8 cellular contexts compared by ENCODE assay signal in the genomic region with DNA sequence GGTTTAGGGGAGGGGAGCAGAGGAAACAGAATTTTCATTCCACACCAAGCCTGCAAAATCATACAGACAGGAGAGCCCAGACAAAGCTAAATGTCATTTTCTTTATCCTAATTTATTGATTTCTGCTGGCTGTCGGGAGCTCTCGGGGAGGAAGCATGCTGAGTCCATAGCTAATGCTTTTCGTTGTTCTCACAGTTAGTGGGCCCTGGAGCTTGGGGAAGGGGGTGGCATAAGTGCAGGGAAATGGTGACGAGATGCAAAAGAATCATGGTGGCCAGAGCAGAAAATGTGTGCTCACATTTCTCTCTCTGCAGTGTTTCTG.
DNase-seq lines count a peak whose midpoint lies in the region; FAIRE-seq and TF ChIP-seq lines count a peak whose summit lies in the region.

No MANE protein-coding gene starts in this region.

- H3K14ac ChIP-seq in H1 (ENCODE audit: insufficient read length), result no peak overlapping the region

- no peak overlapping the region for H3K9ac ChIP-seq in H1 (replicated peaks in 1 of 4; ENCODE audit: extremely low read depth in 1 of 4, low read depth in 3 of 4, low read length in 3 of 4)

- H3K23ac ChIP-seq in H1 (ENCODE audit: insufficient read length), result no peak overlapping the region

- H3K36me3 ChIP-seq in H1 (ENCODE audit: control insufficient read depth in 2 of 4, insufficient read depth in 4 of 4, low read length in 3 of 4) (no peaks in the 10 kb centered on the region), prostate gland (no peaks in the 10 kb centered on the region)

- H4K91ac ChIP-seq in H1 (replicated peaks; ENCODE audit: insufficient read length, low read length), result no peak overlapping the region

- FAIRE-seq in H1 (lab: Jason Lieb, UNC), result no peak

- peak overlapping the region; percentile 40; the same call in 1 of the 2 replicates for H2BK5ac ChIP-seq in H1 (ENCODE audit: low read depth, low read length)

- TF ChIP-seq RAD21 in H1 (IDR thresholded peaks at IDR 0.05 in 1 of 2, conservative IDR thresholded peaks at IDR 0.05 in 1 of 2; ENCODE audit: low read depth in 2 of 2, low read length in 2 of 2), result no peak

- H3K9me3 ChIP-seq in H1 (ENCODE audit: insufficient read depth in 2 of 2, low read depth in 1 of 2, low read length in 1 of 2), result no peaks in the 10 kb centered on the region
- no peaks in the 10 kb centered on the region for H3K9me3 ChIP-seq in prostate gland

- TF ChIP-seq CTCF in H1 (IDR thresholded peaks at IDR 0.05; ENCODE audit: control extremely low read depth in 1 of 3, insufficient read depth in 1 of 3, low read depth in 1 of 3, low read length in 3 of 3) (no peak), prostate gland (IDR thresholded peaks at IDR 0.05) (no peak), glutamatergic neuron (IDR thresholded peaks at IDR 0.05; ENCODE audit: partially characterized antibody, unreplicated experiment) (no peak)

- no peak overlapping the region for H2AFZ ChIP-seq in H1 (ENCODE audit: low read length)

- TF ChIP-seq EP300 in H1 (IDR thresholded peaks at IDR 0.05; ENCODE audit: borderline replicate concordance in 1 of 2, low read depth in 2 of 2, low read length in 2 of 2), result no peak

- H3K4me1 ChIP-seq in H1 (replicated peaks in 1 of 4; ENCODE audit: control insufficient read depth in 3 of 4, insufficient read depth in 4 of 4, low read length in 3 of 4) (peaks cover 0 to 12% (median 1%) of the 10 kb centered on the region in 4 experiments; a peak in 4 of 7 replicates), prostate gland (replicated peaks) (peaks cover 3% of the 10 kb centered on the region)

- no peak overlapping the region for H3K4ac ChIP-seq in H1 (replicated peaks; ENCODE audit: insufficient read length, low read depth, low read length)

- H3K23me2 ChIP-seq in H1 (ENCODE audit: low read depth, low read length), result no peaks in the 10 kb centered on the region

- H2BK120ac ChIP-seq in H1 (replicated peaks; ENCODE audit: low read depth, low read length), result no peak overlapping the region

- H3K79me2 ChIP-seq in H1 (ENCODE audit: control insufficient read depth in 1 of 2, insufficient read depth in 2 of 2, low read length in 2 of 2), result no peaks in the 10 kb centered on the region

- no peak overlapping the region for H4K5ac ChIP-seq in H1 (ENCODE audit: insufficient read length, low read depth, low read length)

- no peak overlapping the region for H4K8ac ChIP-seq in H1 (ENCODE audit: extremely low read depth, insufficient read depth, low read length)

- no peak overlapping the region for H2AK5ac ChIP-seq in H1 (ENCODE audit: low read depth, low read length)

- H3K9me3 Mint-ChIP-seq in glutamatergic neuron (ENCODE audit: unreplicated experiment), result peaks cover 1% of the 10 kb centered on the region

- in situ Hi-C loops in ACHN (cut with HindIII; ENCODE audit: low pct_ligation_motif_present, low pct_unique_long_range_greater_than_20kb, low sequenced_read_pairs), result no loop called here

- DNase-seq in NCI-H345 treated with DMSO at 0.1 percent for 48 hours (lab: John Stamatoyannopoulos, UW; ENCODE audit: unreplicated experiment), result peak; percentile 81
- no peak for DNase-seq in H1 (ENCODE audit: low read depth in 1 of 2, low spot score in 2 of 2)
- no peak for DNase-seq in prostate gland (ENCODE audit: low spot score)
- DNase-seq in ACHN, result no peak
- DNase-seq in glutamatergic neuron, result no peak
- no peak for DNase-seq in islet precursor cell
- no peak for DNase-seq in T1000 (lab: John Stamatoyannopoulos, UW)

- peak overlapping the region in 1 of 2 experiments; percentile 46; a peak in 2 of 4 replicates for H3K4me2 ChIP-seq in H1 (ENCODE audit: insufficient read depth in 1 of 2, low read depth in 2 of 2, low read length in 2 of 2)

- no peaks in the 10 kb centered on the region for H3K36me3 Mint-ChIP-seq in glutamatergic neuron (ENCODE audit: unreplicated experiment)

- H2BK20ac ChIP-seq in H1 (ENCODE audit: low read length), result 0 out of 2 replicates have a peak overlapping the region, but pooled peaks have one; percentile 7

- POLR2A ChIA-PET in H1 (lab: Charles Lee; ENCODE audit: partially characterized antibody), result interaction anchor here (0.7 to 1.5 kb wide), 3 partner anchors 35 to 203 kb away, joined by 3 read pairs; no protein-coding TSS in a partner anchor

- H3K79me1 ChIP-seq in H1 (ENCODE audit: low read depth, low read length), result no peaks in the 10 kb centered on the region

- H4K20me1 ChIP-seq in H1 (replicated peaks in 1 of 2; ENCODE audit: control insufficient read depth in 1 of 2, insufficient read depth in 2 of 2, low read length in 2 of 2), result no peaks in the 10 kb centered on the region

- H3K4me1 Mint-ChIP-seq in glutamatergic neuron (ENCODE audit: low read depth, unreplicated experiment), result peaks cover 24% of the 10 kb centered on the region

- 42% methylated on average over 4 of the region's 4 CpGs; no CpG with 5 or more reads in 1 of the 2 experiments for WGBS in H1 (ENCODE audit: extremely low coverage in 1 of 2, insufficient coverage in 1 of 2, insufficient read length in 1 of 2, insufficient replicate concordance in 2 of 2, low coverage in 1 of 2, low lambda C conversion rate in 2 of 2, missing lambda C conversion rate in 1 of 2), 2 experiments
- WGBS in prostate gland, result 36% methylated on average over 4 of the region's 4 CpGs

- 0 out of 2 replicates have a peak overlapping the region, but pooled peaks have one; percentile 65 for H2BK15ac ChIP-seq in H1 (ENCODE audit: low read length)

- H3K27me3 ChIP-seq in H1 (replicated peaks in 1 of 4; ENCODE audit: control insufficient read depth in 3 of 4, extremely low read depth in 1 of 4, insufficient read depth in 3 of 4, low read length in 3 of 4) (peaks cover 0 to 4% (median 2%) of the 10 kb centered on the region in 4 experiments; a peak in 3 of 7 replicates), prostate gland (replicated peaks; ENCODE audit: insufficient read depth) (no peaks in the 10 kb centered on the region)

- TF ChIP-seq POLR2A in H1 (IDR thresholded peaks at IDR 0.05; ENCODE audit: control extremely low read depth in 1 of 2, low read depth in 2 of 2, low read length in 2 of 2) (no peak), prostate gland (IDR thresholded peaks at IDR 0.05) (no peak)

- H3K27ac Mint-ChIP-seq in glutamatergic neuron (ENCODE audit: unreplicated experiment), result no peak overlapping the region

- H2BK12ac ChIP-seq in H1 (ENCODE audit: low read depth, low read length), result no peak overlapping the region

- H3K4me3 Mint-ChIP-seq in glutamatergic neuron (ENCODE audit: unreplicated experiment), result no peak overlapping the region

- H3K18ac ChIP-seq in H1 (ENCODE audit: extremely low read depth, low read length), result peak overlapping the region; percentile 32

- CTCF ChIA-PET in H1 (lab: Charles Lee; ENCODE audit: partially characterized antibody), result interaction anchor here (0.7 to 1.3 kb wide), 5 partner anchors 13 to 179 kb away, joined by 3 to 6 read pairs (median 4); no protein-coding TSS in a partner anchor

- no peak overlapping the region for H3K56ac ChIP-seq in H1 (replicated peaks; ENCODE audit: insufficient read length, low read depth, low read length)

- peak overlapping the region; percentile 44; the same call in 1 of the 2 replicates for H3K4me3 ChIP-seq in GM08714 (ENCODE audit: low read length)
- H3K4me3 ChIP-seq in H1 (ENCODE audit: extremely low read depth in 1 of 4, insufficient read depth in 2 of 4, low read depth in 3 of 4, low read length in 4 of 4), result no peak overlapping the region
- H3K4me3 ChIP-seq in prostate gland, result no peak overlapping the region

- peaks cover 10% of the 10 kb centered on the region for H3K27me3 Mint-ChIP-seq in glutamatergic neuron (ENCODE audit: unreplicated experiment)

- no peak overlapping the region for H3K27ac ChIP-seq in H1 (ENCODE audit: low read depth, low read length)
- H3K27ac ChIP-seq in prostate gland, result peak overlapping the region; percentile 16 to 34

- intact Hi-C loops in prostate gland (cut with DNase I), result loop anchor here (5.0 kb wide), 1 partner anchor 36 kb away; no protein-coding TSS in a partner anchor

TF ChIP-seq in H1, 55 proteins besides CTCF, POLR2A, EP300 and RAD21 (continues in another document):
- TF ChIP-seq CBX5 (IDR thresholded peaks at IDR 0.05; ENCODE audit: low read depth, low read length) (no peak), FOSL1 (IDR thresholded peaks at IDR 0.05; ENCODE audit: insufficient read depth, low read depth, low read length) (no peak)
